Comparison of ENCODE assay signal across 20 cellular contexts in the genomic region with DNA sequence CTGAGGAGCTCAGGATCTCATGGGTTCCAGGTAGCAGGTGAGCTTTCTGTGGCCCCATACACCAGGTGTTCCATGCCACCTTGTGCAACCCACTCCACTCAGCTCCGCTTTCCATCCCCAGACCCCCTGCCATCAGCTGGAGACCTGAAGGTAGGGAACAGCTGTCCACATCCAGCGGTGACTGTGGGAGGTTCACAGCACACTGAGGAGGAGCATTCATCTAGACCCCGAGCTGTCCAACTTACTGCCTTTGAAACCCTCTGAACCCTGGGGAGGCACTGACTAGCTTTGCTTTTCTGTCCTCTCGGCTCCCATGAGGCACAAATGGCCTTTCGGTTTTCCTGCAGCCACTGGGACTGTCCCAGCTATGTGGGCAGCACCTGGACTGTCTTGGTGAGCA.
"Had no signal": no experiment of that assay in that cellular context is flagged by ENCODE, and none has a peak within 500 bp of the region (broad histone marks: within the 10 kb centered on the region; RNA-seq: fewer than 3 reads in every experiment).

No MANE protein-coding gene starts in this region.

- H3K4me3 ChIP-seq: body of pancreas, cardiac muscle cell, esophagus squamous epithelium, gastroesophageal sphincter, suprapubic skin, transverse colon, uterus had no signal

- H3K4me1 ChIP-seq: body of pancreas, uterus had no signal

- H3K27ac ChIP-seq: body of pancreas, cardiac muscle cell, esophagus squamous epithelium, gastroesophageal sphincter, suprapubic skin, transverse colon, uterus had no signal

- H3K27me3 ChIP-seq: body of pancreas, cardiac muscle cell, gastroesophageal sphincter, suprapubic skin, transverse colon, uterus had no signal

- H3K9me3 ChIP-seq: body of pancreas, esophagus squamous epithelium, gastroesophageal sphincter, suprapubic skin, transverse colon, uterus had no signal

- H3K27ac Mint-ChIP-seq: activated CD4-positive, alpha-beta memory T cell treated with anti-CD3 and anti-CD28 coated beads, Interleukin-2, amount 10 ng/mL, durations not matched to agents 7 days and 5 days; activated naive CD8-positive, alpha-beta T cell treated with anti-CD3 and anti-CD28 coated beads, Interleukin-2, amount 50 U/mL, for 24 hours; stimulated activated effector memory CD8-positive, alpha-beta T cell treated with anti-CD3 and anti-CD28 coated beads, Interleukin-12 subunit alpha, Interleukin-12 subunit beta, amount 100 ng/mL, for 72 hours; T-helper 1 cell treated with Interleukin-12 subunit alpha and Interleukin-12 subunit beta and Interleukin-4 antibody, amounts not matched to agents 30 μg/mL and 1 μg/mL, for 36 hours had no signal

- H3K4me3 Mint-ChIP-seq: activated CD4-positive, alpha-beta memory T cell treated with anti-CD3 and anti-CD28 coated beads, Interleukin-2, amount 10 ng/mL, durations not matched to agents 7 days and 5 days; activated naive CD8-positive, alpha-beta T cell treated with anti-CD3 and anti-CD28 coated beads, Interleukin-2, amount 50 U/mL, for 24 hours; stimulated activated effector memory CD8-positive, alpha-beta T cell treated with anti-CD3 and anti-CD28 coated beads, Interleukin-12 subunit alpha, Interleukin-12 subunit beta, amount 100 ng/mL, for 72 hours; stimulated activated naive CD8-positive, alpha-beta T cell treated with anti-CD3 and anti-CD28 coated beads, Interleukin-15, amount 100 ng/mL, for 72 hours had no signal

- H3K27me3 Mint-ChIP-seq: activated naive CD8-positive, alpha-beta T cell treated with anti-CD3 and anti-CD28 coated beads, Interleukin-2, amount 50 U/mL, for 24 hours; stimulated activated naive CD8-positive, alpha-beta T cell treated with anti-CD3 and anti-CD28 coated beads, Interleukin-15, amount 100 ng/mL, for 72 hours had no signal

- DNase-seq: activated CD4-positive, alpha-beta memory T cell treated with anti-CD3 and anti-CD28 coated beads, Interleukin-2, amount 10 ng/mL, durations not matched to agents 7 days and 5 days; activated CD4-positive, alpha-beta T cell treated with anti-CD3 and anti-CD28 coated beads, Interleukin-2, amount 10 ng/mL, durations not matched to agents 24 days and 14 days; activated CD4-positive, CD25-positive, alpha-beta regulatory T cell; activated gamma-delta T cell; activated naive CD4-positive, alpha-beta T cell treated with anti-CD3 and anti-CD28 coated beads, Interleukin-2, amount 50 U/mL, for 16 hours; activated naive CD8-positive, alpha-beta T cell treated with anti-CD3 and anti-CD28 coated beads, Interleukin-2, amount 50 U/mL, for 24 hours; body of pancreas; esophagus squamous epithelium; left cardiac atrium; occipital lobe; small intestine; stimulated activated CD4-positive, alpha-beta T cell treated with anti-CD3 and anti-CD28 coated beads, Interleukin-2, amount 100 ng/mL, for 24 hours; stimulated activated naive CD8-positive, alpha-beta T cell treated with anti-CD3 and anti-CD28 coated beads, Interleukin-15, amount 100 ng/mL, for 72 hours; transverse colon; uterus had no signal

- H3K36me3 Mint-ChIP-seq: stimulated activated effector memory CD8-positive, alpha-beta T cell treated with anti-CD3 and anti-CD28 coated beads, Interleukin-12 subunit alpha, Interleukin-12 subunit beta, amount 100 ng/mL, for 72 hours had no signal

- H3K9me3 Mint-ChIP-seq: activated naive CD8-positive, alpha-beta T cell treated with anti-CD3 and anti-CD28 coated beads, Interleukin-2, amount 50 U/mL, for 24 hours; stimulated activated effector memory CD8-positive, alpha-beta T cell treated with anti-CD3 and anti-CD28 coated beads, Interleukin-12 subunit alpha, Interleukin-12 subunit beta, amount 100 ng/mL, for 72 hours had no signal

- ATAC-seq: activated naive CD8-positive, alpha-beta T cell treated with anti-CD3 and anti-CD28 coated beads, Interleukin-2, amount 50 U/mL, for 24 hours; body of pancreas; gastroesophageal sphincter; left cardiac atrium; stimulated activated effector memory CD8-positive, alpha-beta T cell treated with anti-CD3 and anti-CD28 coated beads, Interleukin-12 subunit alpha, Interleukin-12 subunit beta, amount 100 ng/mL, for 72 hours; stimulated activated naive CD8-positive, alpha-beta T cell treated with anti-CD3 and anti-CD28 coated beads, Interleukin-15, amount 100 ng/mL, for 72 hours had no signal

- H3K36me3 ChIP-seq: cardiac muscle cell, esophagus squamous epithelium, gastroesophageal sphincter, suprapubic skin, transverse colon, uterus had no signal
